Comparison of ENCODE assay signal across 9 cellular contexts in the genomic region with DNA sequence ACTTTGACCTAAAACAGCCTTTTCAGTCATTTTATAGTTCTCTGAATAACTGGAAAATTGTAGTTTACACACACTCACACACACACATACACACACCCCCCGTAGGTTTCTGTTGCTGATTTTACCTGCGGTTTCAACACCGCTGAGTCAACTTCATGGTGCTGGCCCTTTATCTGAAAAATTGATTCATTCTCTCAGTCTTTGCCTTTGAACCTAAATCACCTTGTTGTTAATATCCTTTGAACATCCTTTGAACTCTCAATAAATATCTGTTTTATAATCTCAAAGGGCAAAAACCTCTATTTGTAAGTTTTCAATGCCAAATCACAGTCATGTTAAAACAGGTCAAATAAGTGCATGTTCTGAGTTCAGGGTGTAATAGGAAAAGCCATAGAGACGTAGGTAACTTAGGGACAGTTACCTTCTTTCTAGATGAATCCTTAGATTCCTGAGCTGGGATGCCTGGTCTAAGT.
DNase-seq lines count a peak whose midpoint lies in the region; ATAC-seq and TF ChIP-seq lines count a peak whose summit lies in the region.
"Had no signal": no experiment of that assay in that cellular context is flagged by ENCODE, and none has a peak within 500 bp of the region (broad histone marks: within the 10 kb centered on the region; RNA-seq: fewer than 3 reads in every experiment).

No MANE protein-coding gene starts in this region.

- H3K9me3 ChIP-seq in mesenchymal stem cell (ENCODE audit: control insufficient read depth, low read length), result no peaks in the 10 kb centered on the region
- no peaks in the 10 kb centered on the region for H3K9me3 ChIP-seq in WERI-Rb-1 (ENCODE audit: severe bottlenecking)

- no peak overlapping the region for H3K18ac ChIP-seq in mesenchymal stem cell (ENCODE audit: low read depth in 1 of 2, low read length in 2 of 2)

- peaks cover 0 to 20% of the 10 kb centered on the region in 2 donors for H3K27me3 Mint-ChIP-seq in natural killer cell treated with Interleukin-12 subunit alpha and Interleukin-12 subunit beta and Interleukin-15 and Interleukin-18, amount 100 ng/mL, for 72 hours
- peaks cover 10 to 15% of the 10 kb centered on the region in 2 donors for H3K27me3 Mint-ChIP-seq in natural killer cell (ENCODE audit: low read depth in 2 of 2)
- H3K27me3 Mint-ChIP-seq in activated T-cell treated with anti-CD3 and anti-CD28 coated beads, Interleukin-2, amount 50 U/mL, for 72 hours (ENCODE audit: low read depth), result peaks cover 6% of the 10 kb centered on the region

- no peak for DNase-seq in natural killer cell treated with Interleukin-12 subunit alpha and Interleukin-12 subunit beta and Interleukin-15 and Interleukin-18, amount 100 ng/mL, for 72 hours (ENCODE audit: low spot score)
- DNase-seq in natural killer cell, result no peak
- DNase-seq in activated T-cell treated with anti-CD3 and anti-CD28 coated beads, Interleukin-2, amount 50 U/mL, for 72 hours, result peak; percentile 72 to 78
- DNase-seq in mesenchymal stem cell, result no peak
- no peak for DNase-seq in foreskin melanocyte
- DNase-seq in C1 segment of cervical spinal cord (lab: John Stamatoyannopoulos, UW), result no peak
- no peak for DNase-seq in WERI-Rb-1
- DNase-seq: stimulated activated naive B cell treated with anti-CD40 and anti-IgM and Interleukin-4, amounts not matched to agents 10 μg/mL and 1 μg/mL and 100 μg/mL, for 72 hours had no signal

- H3K4me3 ChIP-seq in mesenchymal stem cell (ENCODE audit: insufficient read depth in 1 of 2, low read depth in 1 of 2, low read length in 2 of 2) (no peak overlapping the region), WERI-Rb-1 (ENCODE audit: low read depth, low read length) (no peak overlapping the region)

- no peak for TF ChIP-seq CTCF in natural killer cell (IDR thresholded peaks at IDR 0.05)
- TF ChIP-seq CTCF in WERI-Rb-1 (IDR thresholded peaks at IDR 0.05; ENCODE audit: low read depth, low read length), result no peak

- no peak overlapping the region for H4K8ac ChIP-seq in mesenchymal stem cell (ENCODE audit: low read length)

- peak overlapping the region; percentile 18 for H3K9ac ChIP-seq in mesenchymal stem cell (ENCODE audit: low read length)

- H3K27me3 ChIP-seq in mesenchymal stem cell (ENCODE audit: control insufficient read depth in 1 of 2, insufficient read depth in 1 of 2, low read length in 2 of 2), result peaks cover 0 to 4% of the 10 kb centered on the region in 2 experiments
- no peaks in the 10 kb centered on the region for H3K27me3 ChIP-seq in WERI-Rb-1 (ENCODE audit: insufficient read depth, low read depth, severe bottlenecking)

- H3K4me1 ChIP-seq in mesenchymal stem cell (ENCODE audit: control insufficient read depth, insufficient read depth, low read depth, low read length), result no peaks in the 10 kb centered on the region

- no peak overlapping the region for H2AK5ac ChIP-seq in mesenchymal stem cell (ENCODE audit: low read length, severe bottlenecking)

- 86% methylated on average over 4 of the region's 4 CpGs for WGBS in mesenchymal stem cell

- H3K4me2 ChIP-seq in mesenchymal stem cell (ENCODE audit: low read length, poor library complexity, severe bottlenecking), result no peak overlapping the region

- H3K27ac ChIP-seq in mesenchymal stem cell (ENCODE audit: low read length, poor library complexity, severe bottlenecking), result no peak overlapping the region
- H3K27ac ChIP-seq in temporal lobe (ENCODE audit: low read depth, low read length), result peak overlapping the region; percentile 25
- H3K27ac ChIP-seq in WERI-Rb-1, result no peak overlapping the region

- no peak overlapping the region for H2BK12ac ChIP-seq in mesenchymal stem cell (ENCODE audit: low read length in 2 of 2)

- no peak overlapping the region for H2BK120ac ChIP-seq in mesenchymal stem cell (ENCODE audit: low read depth, low read length)

- no peak overlapping the region for H2AFZ ChIP-seq in mesenchymal stem cell (ENCODE audit: low read depth, low read length)

- H3K27ac Mint-ChIP-seq in natural killer cell treated with Interleukin-12 subunit alpha and Interleukin-12 subunit beta and Interleukin-15 and Interleukin-18, amount 100 ng/mL, for 72 hours, result peak overlapping the region; percentile 7 to 91
- no peak overlapping the region for H3K27ac Mint-ChIP-seq in natural killer cell
- H3K27ac Mint-ChIP-seq in activated T-cell treated with anti-CD3 and anti-CD28 coated beads, Interleukin-2, amount 50 U/mL, for 72 hours, result peak overlapping the region; percentile 44
- H3K27ac Mint-ChIP-seq: stimulated activated naive B cell treated with anti-CD40 and anti-IgM and Interleukin-4, amounts not matched to agents 10 μg/mL and 1 μg/mL and 100 μg/mL, for 72 hours had no signal

- peaks cover 7% of the 10 kb centered on the region for H3K36me3 Mint-ChIP-seq in natural killer cell treated with Interleukin-12 subunit alpha and Interleukin-12 subunit beta and Interleukin-15 and Interleukin-18, amount 100 ng/mL, for 72 hours
- no peaks in the 10 kb centered on the region for H3K36me3 Mint-ChIP-seq in natural killer cell
- H3K36me3 Mint-ChIP-seq in activated T-cell treated with anti-CD3 and anti-CD28 coated beads, Interleukin-2, amount 50 U/mL, for 72 hours (ENCODE audit: insufficient read depth in 2 of 2), result peaks cover 3% of the 10 kb centered on the region in 2 donors
- H3K36me3 Mint-ChIP-seq: stimulated activated naive B cell treated with anti-CD40 and anti-IgM and Interleukin-4, amounts not matched to agents 10 μg/mL and 1 μg/mL and 100 μg/mL, for 72 hours had no signal

- H3K36me3 ChIP-seq in mesenchymal stem cell (ENCODE audit: control insufficient read depth in 1 of 2, insufficient read depth in 2 of 2, low read depth in 1 of 2, low read length in 2 of 2) (no peaks in the 10 kb centered on the region), WERI-Rb-1 (no peaks in the 10 kb centered on the region)

- no peak overlapping the region for H3K14ac ChIP-seq in mesenchymal stem cell (ENCODE audit: low read length in 2 of 2)

- peak overlapping the region; percentile 40 for H3K4me3 Mint-ChIP-seq in natural killer cell treated with Interleukin-12 subunit alpha and Interleukin-12 subunit beta and Interleukin-15 and Interleukin-18, amount 100 ng/mL, for 72 hours
- no peak overlapping the region for H3K4me3 Mint-ChIP-seq in natural killer cell
- peak overlapping the region; percentile 20 to 56 for H3K4me3 Mint-ChIP-seq in activated T-cell treated with anti-CD3 and anti-CD28 coated beads, Interleukin-2, amount 50 U/mL, for 72 hours
- H3K4me3 Mint-ChIP-seq: stimulated activated naive B cell treated with anti-CD40 and anti-IgM and Interleukin-4, amounts not matched to agents 10 μg/mL and 1 μg/mL and 100 μg/mL, for 72 hours had no signal

- H3K79me1 ChIP-seq in mesenchymal stem cell (replicated peaks; ENCODE audit: low read length, poor library complexity, severe bottlenecking), result no peaks in the 10 kb centered on the region

- no peaks in the 10 kb centered on the region for H3K9me3 Mint-ChIP-seq in natural killer cell treated with Interleukin-12 subunit alpha and Interleukin-12 subunit beta and Interleukin-15 and Interleukin-18, amount 100 ng/mL, for 72 hours
- H3K9me3 Mint-ChIP-seq in natural killer cell, result no peaks in the 10 kb centered on the region
- H3K9me3 Mint-ChIP-seq in activated T-cell treated with anti-CD3 and anti-CD28 coated beads, Interleukin-2, amount 50 U/mL, for 72 hours, result peaks cover 0 to 3% of the 10 kb centered on the region in 2 donors
- H3K9me3 Mint-ChIP-seq: stimulated activated naive B cell treated with anti-CD40 and anti-IgM and Interleukin-4, amounts not matched to agents 10 μg/mL and 1 μg/mL and 100 μg/mL, for 72 hours had no signal

- no peak for ATAC-seq in natural killer cell treated with Interleukin-12 subunit alpha and Interleukin-12 subunit beta and Interleukin-15 and Interleukin-18, amount 100 ng/mL, for 72 hours
- no peak for ATAC-seq in natural killer cell
- ATAC-seq in activated T-cell treated with anti-CD3 and anti-CD28 coated beads, Interleukin-2, amount 50 U/mL, for 72 hours (replicated peaks in 1 of 2), result peak; percentile 59 to 63

- H4K91ac ChIP-seq in mesenchymal stem cell (ENCODE audit: low read length), result no peak overlapping the region

- H2BK15ac ChIP-seq in mesenchymal stem cell (ENCODE audit: low read depth, poor library complexity, severe bottlenecking), result no peak overlapping the region

- peaks cover 6 to 41% of the 10 kb centered on the region in 2 donors for H3K4me1 Mint-ChIP-seq in natural killer cell treated with Interleukin-12 subunit alpha and Interleukin-12 subunit beta and Interleukin-15 and Interleukin-18, amount 100 ng/mL, for 72 hours (ENCODE audit: low read depth in 2 of 2)
- H3K4me1 Mint-ChIP-seq in natural killer cell, result no peaks in the 10 kb centered on the region
- H3K4me1 Mint-ChIP-seq in activated T-cell treated with anti-CD3 and anti-CD28 coated beads, Interleukin-2, amount 50 U/mL, for 72 hours (ENCODE audit: low read depth), result peaks cover 81% of the 10 kb centered on the region

- no peak overlapping the region for H3K23ac ChIP-seq in mesenchymal stem cell (ENCODE audit: low read length in 2 of 2)

- intact Hi-C loops in natural killer cell (cut with micrococcal nuclease), result no loop called here

- no peak overlapping the region for H3K4ac ChIP-seq in mesenchymal stem cell (ENCODE audit: low read depth in 1 of 2, low read length in 2 of 2)

- no peak overlapping the region for H2BK5ac ChIP-seq in mesenchymal stem cell (ENCODE audit: low read depth, low read length, poor library complexity, severe bottlenecking)

Comparison
In these comparisons a context has a peak if more than half of its experiments do, and no peak if none do; other contexts are left out.
1. H3K27ac Mint-ChIP-seq: peak in natural killer cell treated with Interleukin-12 subunit alpha and Interleukin-12 subunit beta and Interleukin-15 and Interleukin-18, amount 100 ng/mL, for 72 hours (2 of 2) and activated T-cell treated with anti-CD3 and anti-CD28 coated beads, Interleukin-2, amount 50 U/mL, for 72 hours (single experiment); none in natural killer cell (0 of 2).
2. ATAC-seq: peak in activated T-cell treated with anti-CD3 and anti-CD28 coated beads, Interleukin-2, amount 50 U/mL, for 72 hours (2 of 2); none in natural killer cell treated with Interleukin-12 subunit alpha and Interleukin-12 subunit beta and Interleukin-15 and Interleukin-18, amount 100 ng/mL, for 72 hours (0 of 2) and natural killer cell (0 of 3).
3. DNase-seq: peak in activated T-cell treated with anti-CD3 and anti-CD28 coated beads, Interleukin-2, amount 50 U/mL, for 72 hours (2 of 2); none in natural killer cell treated with Interleukin-12 subunit alpha and Interleukin-12 subunit beta and Interleukin-15 and Interleukin-18, amount 100 ng/mL, for 72 hours (single experiment), natural killer cell (single experiment), mesenchymal stem cell (single experiment), foreskin melanocyte (single experiment), C1 segment of cervical spinal cord (0 of 14) and WERI-Rb-1 (single experiment).